In the genomic region with DNA sequence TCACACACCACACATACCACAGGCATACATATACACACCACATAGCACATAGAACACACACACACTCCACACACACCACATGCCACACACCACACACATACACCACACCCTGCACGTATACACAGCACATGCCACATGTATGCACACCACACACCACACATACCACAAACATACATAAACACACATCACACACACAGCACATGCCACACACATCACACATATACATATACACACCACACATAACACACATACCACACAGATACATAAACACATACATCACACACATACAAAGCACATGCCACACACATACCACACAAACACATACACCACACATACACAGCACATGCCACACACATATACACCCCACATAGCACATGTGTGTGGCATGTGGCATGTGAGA, we compare ENCODE assay signal across 14 cellular contexts.
DNase-seq lines count a peak whose midpoint lies in the region; FAIRE-seq and TF ChIP-seq lines count a peak whose summit lies in the region.
"Had no signal": no experiment of that assay in that cellular context is flagged by ENCODE, and none has a peak within 500 bp of the region (broad histone marks: within the 10 kb centered on the region; RNA-seq: fewer than 3 reads in every experiment).

No MANE protein-coding gene starts in this region.

- H3K23ac ChIP-seq in trophoblast cell (ENCODE audit: low read length) = no peak overlapping the region

- no peak overlapping the region for H3K14ac ChIP-seq in trophoblast cell (ENCODE audit: low read length)

- no peak overlapping the region for H2BK12ac ChIP-seq in trophoblast cell (ENCODE audit: low read length)

- no peaks in the 10 kb centered on the region for H3K27me3 ChIP-seq in HUES64 (ENCODE audit: insufficient read depth, low read length)
- no peaks in the 10 kb centered on the region for H3K27me3 ChIP-seq in bronchial epithelial cell (ENCODE audit: control insufficient read depth, insufficient read depth, low read length)
- H3K27me3 ChIP-seq in trophoblast cell (ENCODE audit: insufficient read depth, low read length) = no peaks in the 10 kb centered on the region

- peak; percentile 99 for FAIRE-seq in bronchial epithelial cell (lab: Jason Lieb, UNC)
- FAIRE-seq: H1 had no signal

- no peak for TF ChIP-seq CTCF in bronchial epithelial cell (IDR thresholded peaks at IDR 0.05; ENCODE audit: insufficient read depth, low read length, severe bottlenecking)

- peak overlapping the region in 1 of 5 donors; percentile 0 for H3K4me3 Mint-ChIP-seq in immature natural killer cell
- H3K4me3 Mint-ChIP-seq: CD14-positive monocyte; CD8-positive, alpha-beta T cell had no signal

- peak overlapping the region; percentile 7; the same call in 1 of the 2 replicates for H3K4me3 ChIP-seq in HUES64 (ENCODE audit: low read length)
- H3K4me3 ChIP-seq in bronchial epithelial cell (ENCODE audit: low read depth, low read length) = no peak overlapping the region
- peak overlapping the region; percentile 43 for H3K4me3 ChIP-seq in trophoblast cell (ENCODE audit: low read depth, low read length)

- peaks cover 0 to 5% (median 1%) of the 10 kb centered on the region in 3 donors for H3K36me3 Mint-ChIP-seq in immature natural killer cell
- H3K36me3 Mint-ChIP-seq: CD14-positive monocyte; CD8-positive, alpha-beta T cell had no signal

- intact Hi-C loops in posterior cingulate gyrus (cut with DNase I) = no loop called here

- peaks cover 56 to 61% of the 10 kb centered on the region in 2 donors for H3K4me1 Mint-ChIP-seq in immature natural killer cell

- H3K9ac ChIP-seq in HUES64 (ENCODE audit: low read depth, low read length) = no peak overlapping the region
- no peak overlapping the region for H3K9ac ChIP-seq in trophoblast cell (ENCODE audit: low read length)

- peaks cover 5 to 16% (median 6%) of the 10 kb centered on the region in 3 donors for H3K27me3 Mint-ChIP-seq in immature natural killer cell (ENCODE audit: low read depth in 3 of 3)

- 89% methylated on average over 1 of the region's 1 CpG for WGBS in HUES64
- WGBS in trophoblast cell (ENCODE audit: extremely low coverage, insufficient coverage, insufficient read length) = no CpG with 5 or more reads among the region's 1 CpG

- no peak overlapping the region for H4K8ac ChIP-seq in trophoblast cell (ENCODE audit: low read depth, low read length)

- no peaks in the 10 kb centered on the region for H3K4me1 ChIP-seq in HUES64 (ENCODE audit: insufficient read depth, low read length)
- H3K4me1 ChIP-seq in trophoblast cell (ENCODE audit: control insufficient read depth in 1 of 2, insufficient read depth in 2 of 2, low read length in 2 of 2) = no peaks in the 10 kb centered on the region
- H3K4me1 ChIP-seq: Caco-2 had no signal

- H3K27ac ChIP-seq in HUES64 (ENCODE audit: low read depth, low read length) = no peak overlapping the region
- no peak overlapping the region for H3K27ac ChIP-seq in trophoblast cell (ENCODE audit: low read depth, low read length)

- no peak overlapping the region for H2AFZ ChIP-seq in trophoblast cell (ENCODE audit: insufficient read depth, low read length, poor library complexity)

- no peaks in the 10 kb centered on the region for H3K79me2 ChIP-seq in trophoblast cell (ENCODE audit: control insufficient read depth, insufficient read depth, low read length, poor library complexity)

- H3K18ac ChIP-seq in trophoblast cell (ENCODE audit: low read length) = no peak overlapping the region

- H3K27ac Mint-ChIP-seq in immature natural killer cell = peak overlapping the region; percentile 0 to 63 (median 10)
- H3K27ac Mint-ChIP-seq: CD8-positive, alpha-beta T cell had no signal

- H4K12ac ChIP-seq in trophoblast cell (ENCODE audit: low read depth, low read length) = no peak overlapping the region

- no peaks in the 10 kb centered on the region for H3K9me3 Mint-ChIP-seq in immature natural killer cell
- H3K9me3 Mint-ChIP-seq: CD8-positive, alpha-beta T cell had no signal

- no peak overlapping the region for H3K4me2 ChIP-seq in trophoblast cell (ENCODE audit: low read length)

- DNase-seq in bronchial epithelial cell (ENCODE audit: low read depth) (no peak), immature natural killer cell (no peak), trophoblast cell (no peak), T-helper 2 cell (no peak), KBM-7 (no peak), posterior cingulate gyrus (no peak)
- DNase-seq: Caco-2; CD8-positive, alpha-beta T cell; DMS53; GF-D8; HCEC 1CT had no signal

- H3K36me3 ChIP-seq in HUES64 (ENCODE audit: insufficient read depth, low read length) (no peaks in the 10 kb centered on the region), bronchial epithelial cell (ENCODE audit: control insufficient read depth, insufficient read depth, low read length) (no peaks in the 10 kb centered on the region), trophoblast cell (ENCODE audit: control insufficient read depth in 1 of 2, insufficient read depth in 2 of 2, low read length in 2 of 2) (no peaks in the 10 kb centered on the region)

- H3K79me1 ChIP-seq in trophoblast cell (ENCODE audit: low read length) = no peaks in the 10 kb centered on the region

- H3K9me3 ChIP-seq in HUES64 (ENCODE audit: insufficient read depth, low read depth, low read length) (peaks cover 98% of the 10 kb centered on the region), trophoblast cell (ENCODE audit: insufficient read depth, low read depth, low read length) (peaks cover 47% of the 10 kb centered on the region)
- H3K9me3 ChIP-seq: Caco-2 had no signal

- no peak overlapping the region for H3K4ac ChIP-seq in trophoblast cell (ENCODE audit: low read depth, low read length)

- no peak overlapping the region for H2AK5ac ChIP-seq in trophoblast cell (ENCODE audit: low read length)

- in situ Hi-C loops in KBM-7 (cut with MboI; ENCODE audit: low pct_unique_long_range_greater_than_20kb, low sequenced_read_pairs) = no loop called here

- H2BK5ac ChIP-seq in trophoblast cell (ENCODE audit: low read depth, low read length, poor library complexity) = no peak overlapping the region

- H2BK120ac ChIP-seq in trophoblast cell (ENCODE audit: insufficient read depth, low read length, poor library complexity) = no peak overlapping the region

- H4K91ac ChIP-seq in trophoblast cell (ENCODE audit: low read depth, low read length) = no peak overlapping the region
